In the genomic region with DNA sequence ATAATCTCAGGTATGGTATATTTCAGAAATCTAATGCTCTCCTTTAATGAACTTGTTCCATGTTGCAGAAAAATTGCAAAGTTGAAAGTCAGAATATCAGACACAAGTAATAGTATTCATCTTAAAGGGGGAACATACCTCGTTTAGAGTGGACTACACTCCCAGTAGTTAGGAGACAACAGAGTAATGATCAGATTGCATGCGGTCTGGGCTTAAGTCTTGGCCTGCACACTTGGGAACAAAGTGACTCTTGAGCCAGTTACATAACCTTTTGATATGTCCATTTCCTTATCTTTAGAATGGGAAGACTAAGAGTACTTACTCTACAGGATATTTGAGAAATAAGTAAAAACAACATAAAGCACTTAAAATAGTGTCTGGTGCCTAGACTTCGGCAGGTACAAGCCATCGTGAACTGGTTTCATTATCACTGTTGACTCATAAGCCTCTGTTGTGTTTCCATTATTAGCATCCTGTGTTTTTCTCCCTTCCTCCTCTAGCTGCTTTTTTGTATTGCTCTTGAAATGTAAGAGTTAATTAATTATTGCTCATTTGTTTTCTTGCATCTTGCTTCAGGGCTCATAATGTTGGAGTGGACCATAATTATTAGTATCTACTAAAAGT, we compare ENCODE assay signal across 11 cellular contexts. TPM values are rescaled to one million over a fixed set of nuclear protein-coding genes. Genes with fewer than 3 reads are reported as not detected.
DNase-seq lines count a peak whose midpoint lies in the region; ATAC-seq and TF ChIP-seq lines count a peak whose summit lies in the region.
"Had no signal": no experiment of that assay in that cellular context is flagged by ENCODE, and none has a peak within 500 bp of the region (broad histone marks: within the 10 kb centered on the region; RNA-seq: fewer than 3 reads in every experiment).

No MANE protein-coding gene starts in this region.

- no peak for TF ChIP-seq CTCF in cardiac muscle cell (IDR thresholded peaks at IDR 0.05; ENCODE audit: low read depth, low read length)
- TF ChIP-seq CTCF in HFFc6 (IDR thresholded peaks at IDR 0.05), result no peak
- TF ChIP-seq CTCF in upper lobe of right lung (IDR thresholded peaks at IDR 0.05), result no peak
- TF ChIP-seq CTCF in stomach (IDR thresholded peaks at IDR 0.05), result no peak

- no peak overlapping the region for H3K4me3 Mint-ChIP-seq in HFFc6

- intact Hi-C loops in cardiac septum (cut with DNase I), result no loop called here
- intact Hi-C loops in upper lobe of right lung (cut with DNase I), result no loop called here
- intact Hi-C loops in stomach (cut with DNase I; ENCODE audit: low total_unique reads), result no loop called here

- H3K36me3 ChIP-seq in cardiac muscle cell, result peaks cover 33% of the 10 kb centered on the region
- H3K36me3 ChIP-seq in upper lobe of right lung, result peaks cover 31% of the 10 kb centered on the region
- peaks cover 5 to 77% (median 55%) of the 10 kb centered on the region in 4 donors for H3K36me3 ChIP-seq in stomach

- H3K27ac ChIP-seq in cardiac muscle cell, result peak overlapping the region; percentile 7
- H3K27ac ChIP-seq in upper lobe of right lung, result no peak overlapping the region
- no peak overlapping the region for H3K27ac ChIP-seq in stomach

- peak in 1 of 2 donors; percentile 20 for DNase-seq in cardiac muscle cell (ENCODE audit: low read depth in 1 of 2, low spot score in 1 of 2)
- DNase-seq in cardiac septum (ENCODE audit: low spot score), result no peak
- DNase-seq in HFFc6, result no peak
- DNase-seq in upper lobe of right lung, result no peak
- no peak for DNase-seq in GDM1 (lab: John Stamatoyannopoulos, UW)
- no peak for DNase-seq in stomach
- no peak for DNase-seq in activated CD4-positive, alpha-beta T cell treated with anti-CD3 and anti-CD28 coated beads, Interleukin-2, amount 50 U/mL, for 4 hours
- DNase-seq: AML-193, NCI-H2107, nucleus accumbens had no signal

- H3K4me3 ChIP-seq in cardiac muscle cell (no peak overlapping the region), upper lobe of right lung (no peak overlapping the region), stomach (no peak overlapping the region)

- peaks cover 10% of the 10 kb centered on the region for H3K4me1 Mint-ChIP-seq in HFFc6 (ENCODE audit: low read depth)

- no peaks in the 10 kb centered on the region for H3K27me3 ChIP-seq in cardiac muscle cell
- H3K27me3 ChIP-seq in upper lobe of right lung, result no peaks in the 10 kb centered on the region
- no peaks in the 10 kb centered on the region for H3K27me3 ChIP-seq in stomach

- peaks cover 8% of the 10 kb centered on the region for H3K36me3 Mint-ChIP-seq in HFFc6 (ENCODE audit: low read depth)

- H3K9me3 Mint-ChIP-seq in HFFc6, result no peaks in the 10 kb centered on the region

- no peaks in the 10 kb centered on the region for H3K9me3 ChIP-seq in cardiac muscle cell (ENCODE audit: low read depth)
- no peaks in the 10 kb centered on the region for H3K9me3 ChIP-seq in upper lobe of right lung
- H3K9me3 ChIP-seq in stomach, result no peaks in the 10 kb centered on the region

- H3K27ac Mint-ChIP-seq in HFFc6, result peak overlapping the region; percentile 15

- ATAC-seq in HG03571 (IDR thresholded peaks at IDR 0.05; ENCODE audit: unreplicated experiment) (peak; percentile 79), upper lobe of right lung (peak; percentile 48)

- TF ChIP-seq EP300 in stomach (IDR thresholded peaks at IDR 0.05), result no peak

- H3K27me3 Mint-ChIP-seq in HFFc6 (ENCODE audit: insufficient read depth), result no peaks in the 10 kb centered on the region

- WGBS in stomach, 5 donors, result 65 to 75% (median 72%) methylated on average over 4 of the region's 4 CpGs

- H3K4me1 ChIP-seq in cardiac muscle cell (ENCODE audit: low read depth) (peaks cover 7% of the 10 kb centered on the region), upper lobe of right lung (no peaks in the 10 kb centered on the region), stomach (no peaks in the 10 kb centered on the region)

- no peak for TF ChIP-seq POLR2A in stomach (IDR thresholded peaks at IDR 0.05)

RNA-seq across cellular contexts. Expression of gene DPY19L3, which starts 53.0 kb away (rescaled TPM):
- total RNA-seq in cardiac muscle cell, result 39.2 and 64.3 TPM in 2 replicates
- 12.5 and 17.8 TPM in 2 replicates for polyA plus RNA-seq in cardiac muscle cell
- 8.6 TPM for total RNA-seq in cardiac septum
- 10 to 100 TPM; 23.5 to 32.7 (median 26.5) TPM for total RNA-seq in HFFc6 (2021; fragmentation: NEBNext Ultra II Directional; extraction: Animal tissue kit (Norgen Biotek cat#: 25700))
- total RNA-seq in upper lobe of right lung, result 36.1 TPM
- 10 to 100 TPM; 10.7 to 79.4 (median 41.3) TPM for total RNA-seq in stomach
- 1 to 10 TPM; 2.1 to 4.2 (median 3.2) TPM for polyA plus RNA-seq in stomach
